8 cellular contexts compared by ENCODE assay signal in genomic region chr17:78759203-78759968, GRCh38. TPM values are rescaled to one million over a fixed set of nuclear protein-coding genes. Genes with fewer than 3 reads are reported as not detected.
A peak's percentile ranks its signal among the peaks of the same experiment; 100 is the strongest.
DNase-seq lines count a peak whose midpoint lies in the region; ATAC-seq, FAIRE-seq and TF ChIP-seq lines count a peak whose summit lies in the region.

No MANE protein-coding gene starts in this region.

- H3K27ac ChIP-seq in Karpas-422 (ENCODE audit: low read length) (no peak overlapping the region), GM12878 (ENCODE audit: control insufficient read depth, insufficient read depth) (peak overlapping the region; percentile 74), PC-3 (ENCODE audit: low read length) (no peak overlapping the region)

- SMC1A ChIA-PET in GM12878 (lab: Charles Lee; ENCODE audit: uncharacterized antibody, unreplicated experiment) = interaction anchor here (0.7 to 4.5 kb wide), 14 partner anchors 10 to 93 kb away, joined by 3 to 52 read pairs (median 4); no protein-coding TSS in a partner anchor

- BruUV-seq in GM12878 (replicated peaks; lab: Mats Ljungman, UMichigan) = TSS peak; percentile 26
- BruUV-seq in PC-3 (replicated peaks; lab: Mats Ljungman, UMichigan) = no TSS peak

- H3K4me3 Mint-ChIP-seq in mesothelial cell of epicardium (no peak overlapping the region), WTC11 (no peak overlapping the region)

- H2AFZ ChIP-seq in Karpas-422 (ENCODE audit: low read length) = no peak overlapping the region
- H2AFZ ChIP-seq in GM12878 (ENCODE audit: control insufficient read depth, low read depth, low read length) = no peak overlapping the region
- H2AFZ ChIP-seq in PC-3 (ENCODE audit: low read length) = no peak overlapping the region

- H3K27ac Mint-ChIP-seq in mesothelial cell of epicardium (peak overlapping the region; percentile 64), WTC11 (no peak overlapping the region)

- intact Hi-C loops in GM12878 (cut with micrococcal nuclease; ENCODE audit: unreplicated experiment) = no loop called here
- intact Hi-C loops in PC-3 (cut with micrococcal nuclease) = no loop called here

- WGBS in GM12878 (ENCODE audit: insufficient coverage, insufficient replicate concordance, low lambda C conversion rate, missing lambda C conversion rate) = 9% methylated on average over 11 of the region's 11 CpGs

- H3F3A ChIP-seq in PC-3 (ENCODE audit: low read length, unreplicated experiment) = no peaks in the 10 kb centered on the region

- ATAC-seq in GM19025 (IDR thresholded peaks at IDR 0.05; ENCODE audit: low read depth, unreplicated experiment) (peak; percentile 75), GM12878 (peak; percentile 91), PC-3 (no peak), HG03097 (IDR thresholded peaks at IDR 0.05; ENCODE audit: low FRiP score, unreplicated experiment) (no peak), WTC11 (no peak)

- H3K9me3 ChIP-seq in Karpas-422 (ENCODE audit: low read length) (no peaks in the 10 kb centered on the region), GM12878 (replicated peaks; ENCODE audit: control insufficient read depth, insufficient read depth, low read length) (no peaks in the 10 kb centered on the region; the same call in 2 of the 3 replicates), PC-3 (ENCODE audit: low read length) (no peaks in the 10 kb centered on the region)

- peak; percentile 68 for FAIRE-seq in GM12878 (lab: Jason Lieb, UNC)

- CTCF ChIA-PET in GM12878 (lab: Yijun Ruan, JAX) (interaction anchor here (0.7 to 2.0 kb wide), 10 partner anchors 9 to 51 kb away, joined by 3 to 12 read pairs (median 4); no protein-coding TSS in a partner anchor), PC-3 (lab: Charles Lee) (no interaction called here), WTC11 (lab: Charles Lee) (no interaction called here)

- H3K27me3 Mint-ChIP-seq in mesothelial cell of epicardium (ENCODE audit: low read depth) (no peaks in the 10 kb centered on the region), WTC11 (ENCODE audit: low read depth) (no peaks in the 10 kb centered on the region)

- H3K79me2 ChIP-seq in Karpas-422 (ENCODE audit: low read length) (no peaks in the 10 kb centered on the region), GM12878 (ENCODE audit: control insufficient read depth, insufficient read depth, low read length) (peaks cover 94% of the 10 kb centered on the region), PC-3 (ENCODE audit: low read length) (peaks cover 24% of the 10 kb centered on the region)

- H3K4me1 ChIP-seq in Karpas-422 (ENCODE audit: low read length) = peaks cover 14% of the 10 kb centered on the region
- H3K4me1 ChIP-seq in GM12878 (ENCODE audit: control insufficient read depth, insufficient read depth, low read length) = peaks cover 43% of the 10 kb centered on the region
- no peaks in the 10 kb centered on the region for H3K4me1 ChIP-seq in PC-3 (ENCODE audit: insufficient read depth, low read length)

- peak in 1 of 2 experiments; percentile 70; a peak in 1 of 4 replicates for TF ChIP-seq EP300 in GM12878 (IDR thresholded peaks at IDR 0.05; ENCODE audit: borderline replicate concordance in 1 of 2, control insufficient read depth in 1 of 2, low read depth in 2 of 2, low read length in 2 of 2)

- no peak for TF ChIP-seq RAD21 in GM12878 (IDR thresholded peaks at IDR 0.05; ENCODE audit: insufficient read depth, low read depth, low read length)

- H3K4me1 Mint-ChIP-seq in mesothelial cell of epicardium (peaks cover 39% of the 10 kb centered on the region), WTC11 (peaks cover 6% of the 10 kb centered on the region)

- in situ Hi-C loops in GM12878 (cut with MboI) = no loop called here

- H4K20me1 ChIP-seq in Karpas-422 (ENCODE audit: insufficient read depth, low read depth, low read length) = peaks cover 29% of the 10 kb centered on the region
- H4K20me1 ChIP-seq in GM12878 (ENCODE audit: control insufficient read depth, insufficient read depth) = peaks cover 5% of the 10 kb centered on the region; the same call in 1 of the 2 replicates
- no peaks in the 10 kb centered on the region for H4K20me1 ChIP-seq in PC-3 (ENCODE audit: low read length)

- H3K9me3 Mint-ChIP-seq in mesothelial cell of epicardium = no peaks in the 10 kb centered on the region
- 0 out of 2 replicates have a peak, but pooled peaks cover 5% of the 10 kb centered on the region for H3K9me3 Mint-ChIP-seq in WTC11

- TF ChIP-seq POLR2A in GM12878 (IDR thresholded peaks at IDR 0.05; ENCODE audit: low read depth, low read length) = no peak

- TF ChIP-seq CTCF in GM12878 (IDR thresholded peaks at IDR 0.05 in 2 of 3, conservative IDR thresholded peaks at IDR 0.05 in 1 of 3; ENCODE audit: control insufficient read depth in 2 of 3, extremely low read depth in 1 of 3, insufficient read depth in 1 of 3, low read depth in 3 of 3, low read length in 3 of 3) (no peak), mesothelial cell of epicardium (IDR thresholded peaks at IDR 0.05; ENCODE audit: unreplicated experiment) (no peak), PC-3 (conservative IDR thresholded peaks at IDR 0.05; ENCODE audit: low read depth, low read length) (no peak), WTC11 (IDR thresholded peaks at IDR 0.05) (no peak)

- H3K9me2 ChIP-seq in Karpas-422 (replicated peaks; ENCODE audit: insufficient read depth, low read length) (no peaks in the 10 kb centered on the region), PC-3 (replicated peaks; ENCODE audit: low read length) (no peaks in the 10 kb centered on the region)

- DNase-seq in Karpas-422 (peak; percentile 67), SKM-1 (lab: John Stamatoyannopoulos, UW; ENCODE audit: unreplicated experiment) (peak; percentile 72), GM12878 (ENCODE audit: low read depth, low spot score) (no peak), mesothelial cell of epicardium (ENCODE audit: low spot score in 2 of 2, unreplicated experiment in 2 of 2) (peak in 1 of 2 experiments; percentile 63), PC-3 (no peak), WTC11 (ENCODE audit: low spot score) (no peak)

- H3K36me3 Mint-ChIP-seq in mesothelial cell of epicardium (no peaks in the 10 kb centered on the region), WTC11 (no peaks in the 10 kb centered on the region)

- no peak overlapping the region for H3K9ac ChIP-seq in Karpas-422 (ENCODE audit: low read length)
- H3K9ac ChIP-seq in GM12878 (ENCODE audit: control insufficient read depth, insufficient read depth, low read length) = peak overlapping the region; percentile 46
- no peak overlapping the region for H3K9ac ChIP-seq in PC-3 (ENCODE audit: low read length)

- no peak overlapping the region for H3K4me3 ChIP-seq in Karpas-422 (ENCODE audit: low read length)
- H3K4me3 ChIP-seq in GM12878 = peak overlapping the region; percentile 57; the same call in 1 of the 2 replicates
- no peak overlapping the region for H3K4me3 ChIP-seq in PC-3 (ENCODE audit: low read length)

- H3K36me3 ChIP-seq in Karpas-422 (ENCODE audit: insufficient read depth, low read length) (no peaks in the 10 kb centered on the region), GM12878 (ENCODE audit: control insufficient read depth in 2 of 2, insufficient read depth in 2 of 2, low read length in 1 of 2) (peaks cover 3 to 4% of the 10 kb centered on the region in 2 experiments; a peak in 2 of 4 replicates), PC-3 (ENCODE audit: low read depth, low read length) (no peaks in the 10 kb centered on the region)

- POLR2A ChIA-PET in GM12878 (lab: Charles Lee) (interaction anchor here (0.5 to 1.4 kb wide), 12 partner anchors 8 to 62 kb away, joined by 3 to 8 read pairs (median 4); no protein-coding TSS in a partner anchor), PC-3 (lab: Charles Lee; ENCODE audit: unreplicated experiment) (no interaction called here), WTC11 (lab: Charles Lee) (no interaction called here)

- H3K4me2 ChIP-seq in Karpas-422 (ENCODE audit: low read depth, low read length, poor library complexity, severe bottlenecking) = peak overlapping the region; percentile 14
- H3K4me2 ChIP-seq in GM12878 (ENCODE audit: control insufficient read depth, insufficient read depth) = peak overlapping the region; percentile 95
- no peak overlapping the region for H3K4me2 ChIP-seq in PC-3 (ENCODE audit: low read length)

- RAD21 ChIA-PET in GM12878 (lab: Charles Lee; ENCODE audit: unreplicated experiment) = interaction anchor here (0.7 to 2.8 kb wide), 12 partner anchors 9 to 42 kb away, joined by 3 to 19 read pairs (median 4); no protein-coding TSS in a partner anchor

- H3K27me3 ChIP-seq in Karpas-422 (ENCODE audit: low read length) = no peaks in the 10 kb centered on the region; the same call in 1 of the 2 replicates
- no peaks in the 10 kb centered on the region for H3K27me3 ChIP-seq in GM12878 (replicated peaks in 1 of 2; ENCODE audit: control insufficient read depth in 2 of 2, insufficient read depth in 2 of 2, low read length in 1 of 2)
- no peaks in the 10 kb centered on the region for H3K27me3 ChIP-seq in PC-3 (ENCODE audit: low read length)

TF ChIP-seq in GM12878, 131 proteins besides CTCF, POLR2A, EP300 and RAD21 (continues in another document):
- TF ChIP-seq SMC3 (IDR thresholded peaks at IDR 0.05; ENCODE audit: borderline replicate concordance, low read length) (peak; percentile 3; the same call in 1 of the 2 replicates), KAT2A (conservative IDR thresholded peaks at IDR 0.05; ENCODE audit: control insufficient read depth, low read depth, low read length) (no peak)

TF ChIP-seq in WTC11, 78 proteins besides CTCF, POLR2A, EP300 and RAD21 (continues in another document):
- no peak for TF ChIP-seq ETV6 (CRISPR knock-in tag; IDR thresholded peaks at IDR 0.05)
- no peak for TF ChIP-seq CBFB (CRISPR knock-in tag; IDR thresholded peaks at IDR 0.05; ENCODE audit: low read depth)

RNA-seq across cellular contexts. Expression of gene CYTH1, which starts 22.7 kb away (rescaled TPM):
- total RNA-seq in Karpas-422 (2014; rRNA removed; shearing (Covaris generic); ENCODE audit: low replicate concordance) = 9.6 and 15.8 TPM in 2 replicates
- total RNA-seq in GM12878 (2013; cell fraction: nucleolus; rRNA removed) = 559 and 619 TPM in 2 replicates
- total RNA-seq in GM12878 (2014; rRNA removed) (92.6 and 97.8 TPM in 2 replicates), GM12878 (2014; rRNA removed; fragmentation: Illumina TruSeq; extraction: Trizol) (130 and 134 TPM in 2 replicates), GM12878 (2021) (165 and 167 TPM in 2 replicates), mesothelial cell of epicardium (40.3 to 44.3 TPM (median 42.8 TPM) in 3 replicates), PC-3 (2014; rRNA removed) (29.7 and 37.7 TPM in 2 replicates), WTC11 (2021) (15.1 to 20.0 TPM (median 15.8 TPM) in 3 replicates)
- polyA plus RNA-seq in GM12878 (2011; ENCODE audit: low read depth) = 88.3 TPM
- polyA plus RNA-seq in GM12878 (2011; rRNA removed) (141 and 188 TPM in 2 replicates), GM12878 (2014; fragmentation: Illumina TruSeq; extraction: Trizol) (160 and 179 TPM in 2 replicates), GM12878 (2014; fragmentation: Nextera tagmentation; extraction: Ambion mirVana) (10 to 100 TPM in 1 of 2 experiments, 1 to 10 TPM in 1; 6.6 to 11.8 TPM), GM12878 (2014; rRNA removed) (162 and 172 TPM in 2 replicates), GM12878 (2016; fragmentation: Nextera tagmentation; extraction: Ambion mirVana) (100 to 1,000 TPM; 138 to 153 TPM)
- 170 and 179 TPM in 2 replicates for polyA plus RNA-seq in GM12878 (2011; cell fraction: cytosol; rRNA removed)
- 778 and 997 TPM in 2 replicates for polyA plus RNA-seq in GM12878 (2011; cell fraction: nucleus; rRNA removed)
- polyA plus RNA-seq in GM12878 (2012) = 136 and 161 TPM in 2 replicates
- 135 and 140 TPM in 2 replicates for polyA minus RNA-seq in GM12878 (2011; rRNA and poly(A)+ RNA removed)
- polyA minus RNA-seq in GM12878 (2011; cell fraction: cytosol; rRNA and poly(A)+ RNA removed) = 38.6 and 44.8 TPM in 2 replicates
- polyA minus RNA-seq in GM12878 (2011; cell fraction: nucleus; rRNA and poly(A)+ RNA removed) = 165 and 192 TPM in 2 replicates

Comparison
In these comparisons a context has a peak if more than half of its experiments do, and no peak if none do; other contexts are left out.
1. ATAC-seq: peak in GM19025 (single experiment) and GM12878 (single experiment); none in PC-3 (single experiment), HG03097 (single experiment) and WTC11 (single experiment).
2. DNase-seq: peak in Karpas-422 (single experiment) and SKM-1 (single experiment); none in GM12878 (single experiment), PC-3 (single experiment) and WTC11 (single experiment).